In genomic region chr1:162363823-162364222, GRCh38 we compare ENCODE assay signal across 32 cellular contexts. TPM values are rescaled to one million over a fixed set of nuclear protein-coding genes. Genes with fewer than 3 reads are reported as not detected.
"Had no signal": no experiment of that assay in that cellular context is flagged by ENCODE, and none has a peak within 500 bp of the region (broad histone marks: within the 10 kb centered on the region; RNA-seq: fewer than 3 reads in every experiment).

No MANE protein-coding gene starts in this region.

- FAIRE-seq: astrocyte, bronchial epithelial cell, colon had no signal

- DNase-seq: activated CD4-positive, alpha-beta memory T cell treated with anti-CD3 and anti-CD28 coated beads, Interleukin-2, amount 10 ng/mL, durations not matched to agents 7 days and 5 days; activated CD4-positive, alpha-beta T cell treated with anti-CD3 and anti-CD28 coated beads for 1 hour; activated CD4-positive, alpha-beta T cell treated with anti-CD3 and anti-CD28 coated beads for 4 hours; activated CD4-positive, alpha-beta T cell treated with anti-CD3 and anti-CD28 coated beads, Interleukin-2, amount 10 ng/mL, durations not matched to agents 7 days and 5 days; activated CD4-positive, alpha-beta T cell treated with anti-CD3 and anti-CD28 coated beads, Interleukin-2, amount 50 U/mL, for 4 hours; activated CD8-positive, alpha-beta memory T cell treated with anti-CD3 and anti-CD28 coated beads, Interleukin-2, amount 50 U/mL, for 48 hours; activated gamma-delta T cell; activated naive CD4-positive, alpha-beta T cell treated with anti-CD3 and anti-CD28 coated beads, Interleukin-2, amount 50 U/mL, for 16 hours; activated naive CD4-positive, alpha-beta T cell treated with Interleukin-2 at 50 U/mL for 16 hours; activated T-cell treated with anti-CD3 and anti-CD28 coated beads for 4 hours; activated T-cell treated with anti-CD3 and anti-CD28 coated beads, Interleukin-2, amount 50 U/mL, for 24 hours; activated T-cell treated with anti-CD3 and anti-CD28 coated beads, Interleukin-2, amount 50 U/mL, for 72 hours; amniotic stem cell; anterior cingulate cortex; brain microvascular endothelial cell; caudate nucleus; cortex of kidney; dermis blood vessel endothelial cell; effector CD4-positive, alpha-beta T cell; effector memory CD8-positive, alpha-beta T cell; erythroblast; foreskin keratinocyte; gastrocnemius medialis; glutamatergic neuron; T-helper 2 cell had no signal

- H3K4me1 ChIP-seq: esophagus muscularis mucosa, foreskin keratinocyte, gastrocnemius medialis had no signal

- H3K4me3 ChIP-seq: esophagus muscularis mucosa, gastrocnemius medialis had no signal

- H3K27ac ChIP-seq: brain microvascular endothelial cell, esophagus muscularis mucosa, foreskin keratinocyte, gastrocnemius medialis had no signal

- H3K9me3 ChIP-seq: esophagus muscularis mucosa, gastrocnemius medialis had no signal

- ATAC-seq: activated T-cell treated with anti-CD3 and anti-CD28 coated beads, Interleukin-2, amount 50 U/mL, for 72 hours; effector memory CD8-positive, alpha-beta T cell; foreskin keratinocyte; gastrocnemius medialis had no signal

- H3K27me3 ChIP-seq: brain microvascular endothelial cell, esophagus muscularis mucosa, foreskin keratinocyte, gastrocnemius medialis had no signal

- H3K36me3 ChIP-seq: brain microvascular endothelial cell, gastrocnemius medialis had no signal

RNA-seq across cellular contexts. Expression of gene SPATA46, which starts 12.8 kb away (rescaled TPM):
- total RNA-seq: activated CD4-positive, alpha-beta memory T cell treated with anti-CD3 and anti-CD28 coated beads, Interleukin-2, amount 10 ng/mL, durations not matched to agents 7 days and 5 days; activated CD4-positive, alpha-beta T cell treated with anti-CD3 and anti-CD28 coated beads, Interleukin-2, amount 10 ng/mL, durations not matched to agents 7 days and 5 days; activated T-cell treated with anti-CD3 and anti-CD28 coated beads, Interleukin-2, amount 50 U/mL, for 72 hours; astrocyte; bronchial epithelial cell; chondrocyte; dermis blood vessel endothelial cell; esophagus muscularis mucosa; foreskin keratinocyte; T-helper 1 cell treated with Interleukin-12 subunit alpha and Interleukin-12 subunit beta and Interleukin-4 antibody, amounts not matched to agents 30 ng/mL and 1 ng/mL, for 36 hours had no signal
- polyA plus RNA-seq: adipose tissue, foreskin keratinocyte had no signal

RNA-seq across cellular contexts. Expression of gene C1orf226, which starts 17.7 kb away (rescaled TPM):
- total RNA-seq: activated CD4-positive, alpha-beta memory T cell treated with anti-CD3 and anti-CD28 coated beads, Interleukin-2, amount 10 ng/mL, durations not matched to agents 7 days and 5 days; activated CD4-positive, alpha-beta T cell treated with anti-CD3 and anti-CD28 coated beads, Interleukin-2, amount 10 ng/mL, durations not matched to agents 7 days and 5 days; T-helper 1 cell treated with Interleukin-12 subunit alpha and Interleukin-12 subunit beta and Interleukin-4 antibody, amounts not matched to agents 30 ng/mL and 1 ng/mL, for 36 hours had no signal

RNA-seq across cellular contexts. Expression of gene SH2D1B, which starts 48.1 kb away (rescaled TPM):
- total RNA-seq: activated CD4-positive, alpha-beta memory T cell treated with anti-CD3 and anti-CD28 coated beads, Interleukin-2, amount 10 ng/mL, durations not matched to agents 7 days and 5 days; activated CD4-positive, alpha-beta T cell treated with anti-CD3 and anti-CD28 coated beads, Interleukin-2, amount 10 ng/mL, durations not matched to agents 7 days and 5 days; astrocyte; bronchial epithelial cell; chondrocyte; dermis blood vessel endothelial cell; foreskin keratinocyte; T-helper 1 cell treated with Interleukin-12 subunit alpha and Interleukin-12 subunit beta and Interleukin-4 antibody, amounts not matched to agents 30 ng/mL and 1 ng/mL, for 36 hours had no signal
- polyA plus RNA-seq: foreskin keratinocyte had no signal
